12 cellular contexts compared by ENCODE assay signal in genomic region chrX:94400488-94400887, GRCh38.
DNase-seq lines count a peak whose midpoint lies in the region; ATAC-seq, FAIRE-seq and TF ChIP-seq lines count a peak whose summit lies in the region.
"Had no signal": no experiment of that assay in that cellular context is flagged by ENCODE, and none has a peak within 500 bp of the region (broad histone marks: within the 10 kb centered on the region; RNA-seq: fewer than 3 reads in every experiment).

No MANE protein-coding gene starts in this region.

- no peaks in the 10 kb centered on the region for H4K20me1 ChIP-seq in H1 (replicated peaks in 1 of 2; ENCODE audit: control insufficient read depth in 1 of 2, insufficient read depth in 2 of 2, low read length in 2 of 2)

- no peak overlapping the region for H4K5ac ChIP-seq in H1 (ENCODE audit: insufficient read length, low read depth, low read length)

- DNase-seq in DMS53 treated with DMSO at 0.1 percent for 48 hours (lab: John Stamatoyannopoulos, UW; ENCODE audit: unreplicated experiment) (peak; percentile 54), H1 (ENCODE audit: low read depth in 1 of 2, low spot score in 2 of 2) (peak in 1 of 2 experiments; percentile 3), NCI-H1092 treated with DMSO at 0.1 percent for 48 hours (lab: John Stamatoyannopoulos, UW) (no peak), medulla oblongata (ENCODE audit: extremely low spot score) (no peak), NCI-H1092 (lab: John Stamatoyannopoulos, UW) (no peak), middle frontal gyrus (ENCODE audit: extremely low spot score, low spot score) (no peak)
- DNase-seq: NCI-H226; stimulated activated naive CD4-positive, alpha-beta T cell; T-cell had no signal

- WGBS in H1 (ENCODE audit: extremely low coverage in 1 of 2, insufficient coverage in 1 of 2, insufficient read length in 1 of 2, insufficient replicate concordance in 2 of 2, low coverage in 1 of 2, low lambda C conversion rate in 2 of 2, missing lambda C conversion rate in 1 of 2), 2 experiments: 85% methylated on average over 2 of the region's 2 CpGs; no CpG with 5 or more reads in 1 of the 2 experiments

- no peaks in the 10 kb centered on the region for H3K36me3 ChIP-seq in H1 (ENCODE audit: control insufficient read depth in 2 of 4, insufficient read depth in 4 of 4, low read length in 3 of 4)

- no peak overlapping the region for H4K8ac ChIP-seq in H1 (ENCODE audit: extremely low read depth, insufficient read depth, low read length)

- H2AK5ac ChIP-seq in H1 (ENCODE audit: low read depth, low read length): no peak overlapping the region

- H2BK15ac ChIP-seq in H1 (ENCODE audit: low read length): no peak overlapping the region

- H3K9me3 ChIP-seq in H1 (ENCODE audit: insufficient read depth in 2 of 2, low read depth in 1 of 2, low read length in 1 of 2): no peaks in the 10 kb centered on the region

- TF ChIP-seq EP300 in H1 (IDR thresholded peaks at IDR 0.05; ENCODE audit: borderline replicate concordance in 1 of 2, low read depth in 2 of 2, low read length in 2 of 2): no peak

- H2BK120ac ChIP-seq in H1 (replicated peaks; ENCODE audit: low read depth, low read length): peak overlapping the region; percentile 72

- ATAC-seq in GM19438 (IDR thresholded peaks at IDR 0.05; ENCODE audit: low read depth, unreplicated experiment) (peak; percentile 70), HG03064 (IDR thresholded peaks at IDR 0.05; ENCODE audit: low read depth, unreplicated experiment) (peak; percentile 81)
- ATAC-seq: T-cell had no signal

- TF ChIP-seq RAD21 in H1 (IDR thresholded peaks at IDR 0.05 in 1 of 2, conservative IDR thresholded peaks at IDR 0.05 in 1 of 2; ENCODE audit: low read depth in 2 of 2, low read length in 2 of 2): no peak

- peak overlapping the region; percentile 54 for H4K91ac ChIP-seq in H1 (replicated peaks; ENCODE audit: insufficient read length, low read length)

- no peak overlapping the region for H3K4me3 ChIP-seq in H1 (ENCODE audit: extremely low read depth in 1 of 4, insufficient read depth in 2 of 4, low read depth in 3 of 4, low read length in 4 of 4)
- H3K4me3 ChIP-seq: skin epidermis had no signal

- CTCF ChIA-PET in H1 (lab: Charles Lee; ENCODE audit: partially characterized antibody): no interaction called here

- peak overlapping the region; percentile 38 for H3K4ac ChIP-seq in H1 (replicated peaks; ENCODE audit: insufficient read length, low read depth, low read length)

- H3K79me2 ChIP-seq in H1 (ENCODE audit: control insufficient read depth in 1 of 2, insufficient read depth in 2 of 2, low read length in 2 of 2): no peaks in the 10 kb centered on the region

- no peaks in the 10 kb centered on the region for H3K27me3 ChIP-seq in H1 (replicated peaks in 1 of 4; ENCODE audit: control insufficient read depth in 3 of 4, extremely low read depth in 1 of 4, insufficient read depth in 3 of 4, low read length in 3 of 4)

- no peak overlapping the region for H3K23ac ChIP-seq in H1 (ENCODE audit: insufficient read length)

- no peak for TF ChIP-seq POLR2A in H1 (IDR thresholded peaks at IDR 0.05; ENCODE audit: control extremely low read depth in 1 of 2, low read depth in 2 of 2, low read length in 2 of 2)

- H2BK12ac ChIP-seq in H1 (ENCODE audit: low read depth, low read length): 0 out of 2 replicates have a peak overlapping the region, but pooled peaks have one; percentile 50

- H2BK20ac ChIP-seq in H1 (ENCODE audit: low read length): no peak overlapping the region

- H3K4me1 ChIP-seq in H1 (replicated peaks in 1 of 4; ENCODE audit: control insufficient read depth in 3 of 4, insufficient read depth in 4 of 4, low read length in 3 of 4): no peaks in the 10 kb centered on the region

- no peak overlapping the region for H3K18ac ChIP-seq in H1 (ENCODE audit: extremely low read depth, low read length)

- H3K4me2 ChIP-seq in H1 (ENCODE audit: insufficient read depth in 1 of 2, low read depth in 2 of 2, low read length in 2 of 2): no peak overlapping the region

- H2AFZ ChIP-seq in H1 (ENCODE audit: low read length): no peak overlapping the region; the same call in 1 of the 2 replicates

- no peaks in the 10 kb centered on the region for H3K79me1 ChIP-seq in H1 (ENCODE audit: low read depth, low read length)

- POLR2A ChIA-PET in H1 (lab: Charles Lee; ENCODE audit: partially characterized antibody): no interaction called here

- H3K27ac ChIP-seq in H1 (ENCODE audit: low read depth, low read length): no peak overlapping the region
- H3K27ac ChIP-seq: skin epidermis had no signal

- no peak for TF ChIP-seq CTCF in H1 (IDR thresholded peaks at IDR 0.05; ENCODE audit: control extremely low read depth in 1 of 3, insufficient read depth in 1 of 3, low read depth in 1 of 3, low read length in 3 of 3)

- H3K56ac ChIP-seq in H1 (replicated peaks; ENCODE audit: insufficient read length, low read depth, low read length): no peak overlapping the region

- no peak overlapping the region for H3K9ac ChIP-seq in H1 (replicated peaks in 1 of 4; ENCODE audit: extremely low read depth in 1 of 4, low read depth in 3 of 4, low read length in 3 of 4)

- no peak overlapping the region for H3K14ac ChIP-seq in H1 (ENCODE audit: insufficient read length)

- FAIRE-seq in H1 (lab: Jason Lieb, UNC): peak; percentile 50

- peak overlapping the region; percentile 81; the same call in 1 of the 2 replicates for H2BK5ac ChIP-seq in H1 (ENCODE audit: low read depth, low read length)

- H3K23me2 ChIP-seq in H1 (ENCODE audit: low read depth, low read length): no peaks in the 10 kb centered on the region

TF ChIP-seq in H1, 55 proteins besides CTCF, POLR2A, EP300 and RAD21 (continues in another document):
- TF ChIP-seq TAF1 (IDR thresholded peaks at IDR 0.05; ENCODE audit: low read depth, low read length) (no peak), ATF3 (IDR thresholded peaks at IDR 0.05; ENCODE audit: insufficient read depth, low read depth, low read length) (no peak), GTF2F1 (IDR thresholded peaks at IDR 0.05; ENCODE audit: borderline replicate concordance, low read depth, low read length) (no peak), CEBPB (IDR thresholded peaks at IDR 0.05; ENCODE audit: low read depth, low read length) (no peak), EGR1 (IDR thresholded peaks at IDR 0.05; ENCODE audit: borderline replicate concordance, low read depth, low read length) (no peak), USF2 (IDR thresholded peaks at IDR 0.05; ENCODE audit: low read length) (no peak), E2F6 (IDR thresholded peaks at IDR 0.05) (no peak), ASH2L (IDR thresholded peaks at IDR 0.05; ENCODE audit: low read length) (no peak), SP2 (IDR thresholded peaks at IDR 0.05; ENCODE audit: low read length) (no peak), TEAD4 (IDR thresholded peaks at IDR 0.05; ENCODE audit: low read depth, low read length) (no peak), CREB1 (IDR thresholded peaks at IDR 0.05) (no peak), NANOG (IDR thresholded peaks at IDR 0.05; ENCODE audit: insufficient read depth, low read depth, low read length, poor library complexity, severe bottlenecking) (no peak), SIN3A (conservative IDR thresholded peaks at IDR 0.05 in 1 of 2, IDR thresholded peaks at IDR 0.05 in 1 of 2; ENCODE audit: low read depth in 1 of 2, low read length in 2 of 2) (no peak), EZH2 (IDR thresholded peaks at IDR 0.05; ENCODE audit: low read depth, low read length, severe bottlenecking) (no peak), GABPA (IDR thresholded peaks at IDR 0.05; ENCODE audit: borderline replicate concordance, insufficient read depth, low read length) (no peak), TAF7 (optimal IDR thresholded peaks at IDR 0.05; ENCODE audit: borderline replicate concordance, low read depth, low read length) (no peak), RXRA (IDR thresholded peaks at IDR 0.05; ENCODE audit: insufficient read depth, low read depth, low read length) (no peak), CHD2 (IDR thresholded peaks at IDR 0.05; ENCODE audit: low read length) (no peak)
